Comparison of ENCODE assay signal across 21 cellular contexts in genomic region chr19:30087381-30088138, GRCh38.
"Had no signal": no experiment of that assay in that cellular context is flagged by ENCODE, and none has a peak within 500 bp of the region (broad histone marks: within the 10 kb centered on the region; RNA-seq: fewer than 3 reads in every experiment).

No MANE protein-coding gene starts in this region.

- DNase-seq: cerebellar nuclear complex; colonic mucosa; dermis blood vessel endothelial cell; endodermal cell; erythroblast; foreskin keratinocyte; heart right ventricle; natural killer cell; pancreas; retina; stimulated activated CD4-positive, alpha-beta T cell treated with anti-CD3 and anti-CD28 coated beads, Interleukin-15, amount 100 ng/mL, for 24 hours; stimulated activated CD4-positive, alpha-beta T cell treated with anti-CD3 and anti-CD28 coated beads, Interleukin-1b, Interleukin-23, amount 100 ng/mL, for 48 hours; stimulated activated CD4-positive, alpha-beta T cell treated with anti-CD3 and anti-CD28 coated beads, Interleukin-4, amount 100 ng/mL, for 24 hours; transverse colon had no signal

- H3K9me3 ChIP-seq: colonic mucosa, heart right ventricle, pancreas, psoas muscle, right lobe of liver, thoracic aorta, transverse colon had no signal

- H3K4me1 ChIP-seq: colonic mucosa, foreskin keratinocyte, psoas muscle, right lobe of liver, transverse colon had no signal

- H3K4me3 ChIP-seq: cardiac muscle cell, colonic mucosa, heart right ventricle, pancreas, psoas muscle, right lobe of liver, thoracic aorta, transverse colon had no signal

- H3K27ac ChIP-seq: cardiac muscle cell, colonic mucosa, foreskin keratinocyte, heart right ventricle, pancreas, psoas muscle, right lobe of liver, thoracic aorta, transverse colon had no signal

- ATAC-seq: foreskin keratinocyte; heart right ventricle; natural killer cell; pancreas; psoas muscle; right lobe of liver; stimulated activated memory B cell treated with anti-CD40 and anti-IgM and Interleukin-4, amounts not matched to agents 10 μg/mL and 1 μg/mL and 100 μg/mL, for 72 hours had no signal

- H3K27me3 ChIP-seq: cardiac muscle cell, colonic mucosa, foreskin keratinocyte, pancreas, right lobe of liver, transverse colon had no signal

- FAIRE-seq: endothelial cell of umbilical vein, islet of Langerhans, pancreas had no signal

- H3K36me3 ChIP-seq: cardiac muscle cell, colonic mucosa, heart right ventricle, pancreas, right lobe of liver, thoracic aorta, transverse colon had no signal
